28 cellular contexts compared by ENCODE assay signal in the genomic region with DNA sequence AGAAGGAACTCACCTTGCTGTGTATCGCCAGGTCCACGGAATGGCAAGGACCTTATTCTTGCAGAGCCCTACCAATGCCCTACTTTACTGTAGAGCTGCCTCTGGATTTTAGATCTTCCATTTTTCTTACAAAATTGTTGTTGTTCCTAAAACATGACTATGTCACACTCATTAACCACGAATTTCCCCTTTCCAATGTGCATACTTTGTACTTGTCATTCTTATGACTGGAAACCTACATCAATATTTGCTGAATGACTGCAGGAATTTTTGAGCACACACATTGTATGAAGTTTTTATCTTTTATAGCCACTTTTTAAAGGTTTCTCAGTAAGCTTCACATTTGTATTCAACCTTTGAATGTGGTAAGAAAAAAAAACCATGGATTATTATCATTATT. TPM values are rescaled to one million over a fixed set of nuclear protein-coding genes. Genes with fewer than 3 reads are reported as not detected.
DNase-seq lines count a peak whose midpoint lies in the region; ATAC-seq, FAIRE-seq and TF ChIP-seq lines count a peak whose summit lies in the region.
"Had no signal": no experiment of that assay in that cellular context is flagged by ENCODE, and none has a peak within 500 bp of the region (broad histone marks: within the 10 kb centered on the region; RNA-seq: fewer than 3 reads in every experiment).

No MANE protein-coding gene starts in this region.

- H3K27me3 ChIP-seq in bronchial epithelial cell (ENCODE audit: control insufficient read depth, insufficient read depth, low read length), result no peaks in the 10 kb centered on the region
- H3K27me3 ChIP-seq in effector memory CD4-positive, alpha-beta T cell (replicated peaks; ENCODE audit: control insufficient read depth, insufficient read depth, low read length, poor library complexity, severe bottlenecking), result no peaks in the 10 kb centered on the region
- H3K27me3 ChIP-seq: esophagus squamous epithelium, upper lobe of left lung had no signal

- peaks cover 78% of the 10 kb centered on the region for H3K4me1 Mint-ChIP-seq in osteocyte (ENCODE audit: unreplicated experiment)
- H3K4me1 Mint-ChIP-seq: endodermal cell, memory B cell had no signal

- no peak for FAIRE-seq in bronchial epithelial cell (lab: Jason Lieb, UNC)
- FAIRE-seq: GM12892, small intestine, TTC549 had no signal

- H3K4me3 ChIP-seq in bronchial epithelial cell (ENCODE audit: low read depth, low read length), result no peak overlapping the region
- H3K4me3 ChIP-seq in effector memory CD4-positive, alpha-beta T cell (ENCODE audit: insufficient read depth, low read depth, low read length, poor library complexity, severe bottlenecking), result no peak overlapping the region
- H3K4me3 ChIP-seq: esophagus squamous epithelium, PC-9, upper lobe of left lung had no signal

- no peak for ATAC-seq in HG02870 (IDR thresholded peaks at IDR 0.05; ENCODE audit: unreplicated experiment)
- ATAC-seq: activated CD8-positive, alpha-beta T cell treated with anti-CD3 and anti-CD28 coated beads for 36 hours had no signal

- DNase-seq in Daoy (ENCODE audit: low read depth) (peak; percentile 26), LHCN-M2 (ENCODE audit: low read depth) (peak; percentile 61), bronchial epithelial cell (ENCODE audit: low read depth) (peak; percentile 5), osteocyte (ENCODE audit: extremely low spot score, unreplicated experiment) (no peak), NCI-H524 treated with DMSO at 0.1 percent for 48 hours (lab: John Stamatoyannopoulos, UW) (no peak), NCI-H1417 treated with DMSO at 0.1 percent for 48 hours (lab: John Stamatoyannopoulos, UW) (no peak)
- no peak for DNase-seq in effector memory CD4-positive, alpha-beta T cell
- DNase-seq: activated CD4-positive, alpha-beta T cell treated with anti-CD3 and anti-CD28 coated beads for 1 hour; activated CD8-positive, alpha-beta T cell treated with anti-CD3 and anti-CD28 coated beads for 36 hours; activated gamma-delta T cell treated with Interleukin-2 at 50 U/mL for 16 hours; C1 segment of cervical spinal cord; Caco-2; cortex of kidney; DND-41; endodermal cell; esophagus squamous epithelium; NCI-H146; NCI-H510A treated with DMSO at 0.1 percent for 48 hours; PC-9; SIG-M5; small intestine; stimulated activated CD4-positive, alpha-beta T cell treated with anti-CD3 and anti-CD28 coated beads, Interleukin-1b, Interleukin-23, amount 100 ng/mL, for 48 hours; substantia nigra had no signal

- no peak overlapping the region for H3K4me3 Mint-ChIP-seq in osteocyte (ENCODE audit: unreplicated experiment)
- H3K4me3 Mint-ChIP-seq: activated CD8-positive, alpha-beta T cell treated with anti-CD3 and anti-CD28 coated beads for 36 hours; endodermal cell; memory B cell had no signal

- H3K36me3 ChIP-seq in bronchial epithelial cell (ENCODE audit: control insufficient read depth, insufficient read depth, low read length), result no peaks in the 10 kb centered on the region
- H3K36me3 ChIP-seq in effector memory CD4-positive, alpha-beta T cell (ENCODE audit: control insufficient read depth, insufficient read depth, low read length), result no peaks in the 10 kb centered on the region
- H3K36me3 ChIP-seq: esophagus squamous epithelium, upper lobe of left lung had no signal

- H3K4me1 ChIP-seq in effector memory CD4-positive, alpha-beta T cell (ENCODE audit: control insufficient read depth, insufficient read depth, low read length, poor library complexity, severe bottlenecking), result no peaks in the 10 kb centered on the region
- H3K4me1 ChIP-seq: Caco-2, esophagus squamous epithelium, upper lobe of left lung had no signal

- peak overlapping the region; percentile 24 for H3K27ac Mint-ChIP-seq in osteocyte (ENCODE audit: unreplicated experiment)
- H3K27ac Mint-ChIP-seq: activated CD8-positive, alpha-beta T cell treated with anti-CD3 and anti-CD28 coated beads for 36 hours; endodermal cell; memory B cell had no signal

- TF ChIP-seq CTCF in bronchial epithelial cell (IDR thresholded peaks at IDR 0.05; ENCODE audit: insufficient read depth, low read length, severe bottlenecking) (no peak), osteocyte (IDR thresholded peaks at IDR 0.05) (no peak)

- peaks cover 64% of the 10 kb centered on the region for H3K36me3 Mint-ChIP-seq in osteocyte (ENCODE audit: unreplicated experiment)
- H3K36me3 Mint-ChIP-seq: memory B cell had no signal

- H3K27ac ChIP-seq in effector memory CD4-positive, alpha-beta T cell (ENCODE audit: insufficient read depth, low read length, poor library complexity, severe bottlenecking), result no peak overlapping the region
- H3K27ac ChIP-seq: esophagus squamous epithelium, PC-9, upper lobe of left lung had no signal

- H3K27me3 Mint-ChIP-seq in osteocyte (ENCODE audit: unreplicated experiment), result no peaks in the 10 kb centered on the region

- no peaks in the 10 kb centered on the region for H3K9me3 ChIP-seq in effector memory CD4-positive, alpha-beta T cell (ENCODE audit: control insufficient read depth, low read length)
- H3K9me3 ChIP-seq: Caco-2, esophagus squamous epithelium, upper lobe of left lung had no signal

- no peaks in the 10 kb centered on the region for H3K9me3 Mint-ChIP-seq in osteocyte (ENCODE audit: unreplicated experiment)
- H3K9me3 Mint-ChIP-seq: activated CD8-positive, alpha-beta T cell treated with anti-CD3 and anti-CD28 coated beads for 36 hours; endodermal cell; memory B cell had no signal

RNA-seq across cellular contexts. Expression of a gene that starts 35.9 kb away (rescaled TPM):
- total RNA-seq in Daoy (2014; rRNA removed; shearing (Covaris generic)), result 64.3 and 73.8 TPM in 2 replicates
- total RNA-seq in LHCN-M2 (2014; rRNA removed) (29.2 and 37.1 TPM in 2 replicates), bronchial epithelial cell (15.9 and 21.3 TPM in 2 replicates), osteocyte (38.5 and 47.2 TPM in 2 replicates)
- polyA plus RNA-seq in LHCN-M2 (2012), result 38.9 TPM

Comparison
In these comparisons a context has a peak if more than half of its experiments do, and no peak if none do; other contexts are left out.
1. DNase-seq: peak in Daoy (single experiment), LHCN-M2 (single experiment) and bronchial epithelial cell (single experiment); none in osteocyte (single experiment), NCI-H524 treated with DMSO at 0.1 percent for 48 hours (single experiment), NCI-H1417 treated with DMSO at 0.1 percent for 48 hours (single experiment) and effector memory CD4-positive, alpha-beta T cell (0 of 3).